ENCODE assay signal across 8 cellular contexts in the genomic region with DNA sequence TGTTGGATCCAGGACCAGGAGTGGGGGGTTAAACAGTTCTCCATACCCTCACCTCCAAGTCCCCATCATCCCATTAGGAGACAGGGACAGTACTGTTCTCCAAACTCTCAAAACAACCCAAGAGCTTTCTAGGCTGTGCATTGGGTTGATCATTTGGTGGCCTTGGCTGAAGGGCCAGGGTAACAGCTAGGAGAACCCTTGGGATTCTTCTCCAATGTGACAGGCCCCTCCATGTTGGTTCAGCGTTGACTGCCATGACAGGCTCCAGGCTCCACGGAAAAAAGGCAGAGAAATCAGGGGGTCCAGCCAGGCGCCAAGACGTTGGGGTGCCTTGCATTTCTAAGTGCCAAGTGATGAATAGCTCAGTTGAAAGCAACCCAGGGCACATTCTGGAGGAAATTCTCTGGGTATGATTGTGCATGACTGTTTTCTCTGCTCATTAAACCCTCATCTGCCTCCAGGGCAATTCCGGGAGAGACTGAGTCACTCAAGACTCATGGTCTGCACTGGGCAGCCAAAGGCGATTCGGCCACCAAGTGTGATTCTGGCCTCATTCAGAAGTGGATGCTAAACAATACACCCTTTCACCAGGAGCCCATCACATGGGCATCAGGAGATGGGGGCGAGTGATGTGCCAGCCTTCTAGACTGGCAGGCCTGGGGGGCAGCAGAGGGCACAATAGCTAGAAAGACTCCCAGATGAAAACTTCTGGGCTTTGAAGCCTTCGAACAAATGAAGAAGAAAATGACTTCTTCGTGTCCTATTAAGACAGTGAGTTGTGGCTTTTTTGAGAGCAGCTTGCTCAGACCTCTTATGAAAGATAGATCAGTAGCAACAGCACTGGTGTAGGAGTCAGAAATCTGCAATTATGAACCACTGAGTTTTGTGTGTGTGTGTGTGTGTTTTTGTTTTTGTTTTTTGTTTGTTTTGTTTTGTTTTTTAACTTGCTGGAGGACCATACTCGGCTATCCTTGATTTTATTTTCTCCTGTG. TPM values are rescaled to one million over a fixed set of nuclear protein-coding genes. Genes with fewer than 3 reads are reported as not detected.
DNase-seq lines count a peak whose midpoint lies in the region; ATAC-seq, FAIRE-seq and TF ChIP-seq lines count a peak whose summit lies in the region.

No MANE protein-coding gene starts in this region.

- TF ChIP-seq CTCF in DND-41 (IDR thresholded peaks at IDR 0.05; ENCODE audit: borderline replicate concordance, extremely low read depth, low read length, poor library complexity, severe bottlenecking) (peak; percentile 22), epithelial cell of esophagus (IDR thresholded peaks at IDR 0.05; ENCODE audit: insufficient read depth, low read depth, low read length, missing control alignments) (no peak), pancreas (IDR thresholded peaks at IDR 0.05) (no peak)

- H3K9ac ChIP-seq in DND-41 (ENCODE audit: low read depth, low read length) = peak overlapping the region; percentile 40

- H3K27ac ChIP-seq in DND-41 (ENCODE audit: low read length) (peak overlapping the region; percentile 78), pancreas (peak overlapping the region in 2 of 4 donors; percentile 19 to 29)

- ATAC-seq in DND-41 (ENCODE audit: insufficient read depth, low read depth) (peak; percentile 39), SK-N-SH treated with all-trans-retinoic acid at 6 μM for 48 hours (peak; percentile 76), pancreas (no peak), HG03139 (IDR thresholded peaks at IDR 0.05; ENCODE audit: unreplicated experiment) (no peak)

- FAIRE-seq in pancreas (lab: Jason Lieb, UNC) = no peak

- peaks cover 3% of the 10 kb centered on the region; the same call in 1 of the 2 replicates for H4K20me1 ChIP-seq in DND-41 (ENCODE audit: insufficient read depth, low read length)

- peak overlapping the region; percentile 56 for H3K4me2 ChIP-seq in DND-41 (ENCODE audit: insufficient read depth, low read length)

- intact Hi-C loops in posterior cingulate gyrus (cut with DNase I) (no loop called here), pancreas (cut with DNase I) (no loop called here)

- H3K27me3 ChIP-seq in DND-41 (ENCODE audit: insufficient read depth, low read length, poor library complexity) (no peaks in the 10 kb centered on the region), pancreas (no peaks in the 10 kb centered on the region)

- H3K4me3 ChIP-seq in DND-41 (ENCODE audit: low read depth in 1 of 2, low read length in 2 of 2) (peak overlapping the region in 1 of 2 experiments; percentile 31; a peak in 2 of 4 replicates), epithelial cell of esophagus (ENCODE audit: low read length) (no peak overlapping the region), pancreas (no peak overlapping the region)

- 86 to 90% methylated on average over 11 of the region's 11 CpGs for WGBS in pancreas, 2 donors

- DNase-seq in DND-41 (no peak), GOT3 (lab: John Stamatoyannopoulos, UW) (peak; percentile 45), epithelial cell of esophagus (ENCODE audit: low read depth) (peak; percentile 98), posterior cingulate gyrus (peak; percentile 16 to 91 (median 58)), pancreas (no peak), GM19238 (ENCODE audit: insufficient read length, low spot score) (no peak)

- H2AFZ ChIP-seq in DND-41 (ENCODE audit: low read depth, low read length) = no peak overlapping the region

- no peaks in the 10 kb centered on the region for H3K9me3 ChIP-seq in DND-41 (ENCODE audit: insufficient read depth, low read length, severe bottlenecking)
- H3K9me3 ChIP-seq in pancreas = no peaks in the 10 kb centered on the region

- no peaks in the 10 kb centered on the region; the same call in 1 of the 2 replicates for H3K36me3 ChIP-seq in DND-41 (ENCODE audit: insufficient read depth, low read length)
- no peaks in the 10 kb centered on the region for H3K36me3 ChIP-seq in pancreas

- peaks cover 89% of the 10 kb centered on the region for H3K79me2 ChIP-seq in DND-41 (ENCODE audit: insufficient read depth, low read length)

- H3K4me1 ChIP-seq in DND-41 (ENCODE audit: insufficient read depth, low read length) = peaks cover 64% of the 10 kb centered on the region
- H3K4me1 ChIP-seq in pancreas = peaks cover 20 to 54% (median 29%) of the 10 kb centered on the region in 3 donors

TF ChIP-seq in SK-N-SH treated with all-trans-retinoic acid at 6 μM for 48 hours, 23 proteins besides CTCF, POLR2A, EP300 and RAD21 (continues in another document):
- TF ChIP-seq ZFP3 (CRISPR knock-in tag; IDR thresholded peaks at IDR 0.05) (no peak), ARNTL (CRISPR knock-in tag; IDR thresholded peaks at IDR 0.05; ENCODE audit: borderline replicate concordance, low read depth) (no peak), ZNF70 (CRISPR knock-in tag; IDR thresholded peaks at IDR 0.05) (no peak), ZC3H10 (CRISPR knock-in tag; IDR thresholded peaks at IDR 0.05) (no peak), OSR1 (CRISPR knock-in tag; IDR thresholded peaks at IDR 0.05) (no peak), TOX (CRISPR knock-in tag; IDR thresholded peaks at IDR 0.05; ENCODE audit: borderline replicate concordance) (no peak), ZNF8 (CRISPR knock-in tag; IDR thresholded peaks at IDR 0.05) (no peak), PPARA (CRISPR knock-in tag; IDR thresholded peaks at IDR 0.05; ENCODE audit: borderline replicate concordance) (no peak), SNAI2 (CRISPR knock-in tag; IDR thresholded peaks at IDR 0.05) (no peak), CSDC2 (CRISPR knock-in tag; IDR thresholded peaks at IDR 0.05) (no peak), TCF4 (CRISPR knock-in tag; IDR thresholded peaks at IDR 0.05; ENCODE audit: borderline replicate concordance) (no peak), RARB (CRISPR knock-in tag; IDR thresholded peaks at IDR 0.05) (no peak), ZNF565 (CRISPR knock-in tag; conservative IDR thresholded peaks at IDR 0.05; ENCODE audit: low read depth) (no peak)
- TF ChIP-seq, protein P1, sequence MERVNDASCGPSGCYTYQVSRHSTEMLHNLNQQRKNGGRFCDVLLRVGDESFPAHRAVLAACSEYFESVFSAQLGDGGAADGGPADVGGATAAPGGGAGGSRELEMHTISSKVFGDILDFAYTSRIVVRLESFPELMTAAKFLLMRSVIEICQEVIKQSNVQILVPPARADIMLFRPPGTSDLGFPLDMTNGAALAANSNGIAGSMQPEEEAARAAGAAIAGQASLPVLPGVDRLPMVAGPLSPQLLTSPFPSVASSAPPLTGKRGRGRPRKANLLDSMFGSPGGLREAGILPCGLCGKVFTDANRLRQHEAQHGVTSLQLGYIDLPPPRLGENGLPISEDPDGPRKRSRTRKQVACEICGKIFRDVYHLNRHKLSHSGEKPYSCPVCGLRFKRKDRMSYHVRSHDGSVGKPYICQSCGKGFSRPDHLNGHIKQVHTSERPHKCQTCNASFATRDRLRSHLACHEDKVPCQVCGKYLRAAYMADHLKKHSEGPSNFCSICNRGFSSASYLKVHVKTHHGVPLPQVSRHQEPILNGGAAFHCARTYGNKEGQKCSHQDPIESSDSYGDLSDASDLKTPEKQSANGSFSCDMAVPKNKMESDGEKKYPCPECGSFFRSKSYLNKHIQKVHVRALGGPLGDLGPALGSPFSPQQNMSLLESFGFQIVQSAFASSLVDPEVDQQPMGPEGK (CRISPR knock-in tag; IDR thresholded peaks at IDR 0.05; ENCODE audit: borderline replicate concordance) = no peak; the same call in 1 of the 2 replicates
- TF ChIP-seq, protein P2, sequence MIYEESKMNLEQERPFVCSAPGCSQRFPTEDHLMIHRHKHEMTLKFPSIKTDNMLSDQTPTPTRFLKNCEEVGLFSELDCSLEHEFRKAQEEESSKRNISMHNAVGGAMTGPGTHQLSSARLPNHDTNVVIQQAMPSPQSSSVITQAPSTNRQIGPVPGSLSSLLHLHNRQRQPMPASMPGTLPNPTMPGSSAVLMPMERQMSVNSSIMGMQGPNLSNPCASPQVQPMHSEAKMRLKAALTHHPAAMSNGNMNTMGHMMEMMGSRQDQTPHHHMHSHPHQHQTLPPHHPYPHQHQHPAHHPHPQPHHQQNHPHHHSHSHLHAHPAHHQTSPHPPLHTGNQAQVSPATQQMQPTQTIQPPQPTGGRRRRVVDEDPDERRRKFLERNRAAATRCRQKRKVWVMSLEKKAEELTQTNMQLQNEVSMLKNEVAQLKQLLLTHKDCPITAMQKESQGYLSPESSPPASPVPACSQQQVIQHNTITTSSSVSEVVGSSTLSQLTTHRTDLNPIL (CRISPR knock-in tag; IDR thresholded peaks at IDR 0.05; ENCODE audit: low read depth) = no peak
- TF ChIP-seq, protein P3, sequence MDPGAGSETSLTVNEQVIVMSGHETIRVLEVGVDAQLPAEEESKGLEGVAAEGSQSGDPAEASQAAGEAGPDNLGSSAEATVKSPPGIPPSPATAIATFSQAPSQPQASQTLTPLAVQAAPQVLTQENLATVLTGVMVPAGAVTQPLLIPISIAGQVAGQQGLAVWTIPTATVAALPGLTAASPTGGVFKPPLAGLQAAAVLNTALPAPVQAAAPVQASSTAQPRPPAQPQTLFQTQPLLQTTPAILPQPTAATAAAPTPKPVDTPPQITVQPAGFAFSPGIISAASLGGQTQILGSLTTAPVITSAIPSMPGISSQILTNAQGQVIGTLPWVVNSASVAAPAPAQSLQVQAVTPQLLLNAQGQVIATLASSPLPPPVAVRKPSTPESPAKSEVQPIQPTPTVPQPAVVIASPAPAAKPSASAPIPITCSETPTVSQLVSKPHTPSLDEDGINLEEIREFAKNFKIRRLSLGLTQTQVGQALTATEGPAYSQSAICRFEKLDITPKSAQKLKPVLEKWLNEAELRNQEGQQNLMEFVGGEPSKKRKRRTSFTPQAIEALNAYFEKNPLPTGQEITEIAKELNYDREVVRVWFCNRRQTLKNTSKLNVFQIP (CRISPR knock-in tag; IDR thresholded peaks at IDR 0.05; ENCODE audit: borderline replicate concordance, low read depth) = no peak
- TF ChIP-seq, protein P4, sequence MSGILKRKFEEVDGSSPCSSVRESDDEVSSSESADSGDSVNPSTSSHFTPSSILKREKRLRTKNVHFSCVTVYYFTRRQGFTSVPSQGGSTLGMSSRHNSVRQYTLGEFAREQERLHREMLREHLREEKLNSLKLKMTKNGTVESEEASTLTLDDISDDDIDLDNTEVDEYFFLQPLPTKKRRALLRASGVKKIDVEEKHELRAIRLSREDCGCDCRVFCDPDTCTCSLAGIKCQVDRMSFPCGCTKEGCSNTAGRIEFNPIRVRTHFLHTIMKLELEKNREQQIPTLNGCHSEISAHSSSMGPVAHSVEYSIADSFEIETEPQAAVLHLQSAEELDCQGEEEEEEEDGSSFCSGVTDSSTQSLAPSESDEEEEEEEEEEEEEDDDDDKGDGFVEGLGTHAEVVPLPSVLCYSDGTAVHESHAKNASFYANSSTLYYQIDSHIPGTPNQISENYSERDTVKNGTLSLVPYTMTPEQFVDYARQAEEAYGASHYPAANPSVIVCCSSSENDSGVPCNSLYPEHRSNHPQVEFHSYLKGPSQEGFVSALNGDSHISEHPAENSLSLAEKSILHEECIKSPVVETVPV (CRISPR knock-in tag; IDR thresholded peaks at IDR 0.05) = no peak

RNA-seq across cellular contexts. Expression of a gene that starts 27.7 kb away (rescaled TPM):
- total RNA-seq in pancreas = 100 to 1,000 TPM; 343 to 677 (median 391) TPM
- 100 to 1,000 TPM; 133 TPM for polyA plus RNA-seq in pancreas

Comparison
In these comparisons a context has a peak if more than half of its experiments do, and no peak if none do; other contexts are left out.
1. ATAC-seq: peak in DND-41 (single experiment) and SK-N-SH treated with all-trans-retinoic acid at 6 μM for 48 hours (single experiment); none in pancreas (0 of 4) and HG03139 (single experiment).
2. DNase-seq: peak in GOT3 (single experiment), epithelial cell of esophagus (single experiment) and posterior cingulate gyrus (10 of 10); none in DND-41 (single experiment), pancreas (0 of 6) and GM19238 (single experiment).